In the genomic region with DNA sequence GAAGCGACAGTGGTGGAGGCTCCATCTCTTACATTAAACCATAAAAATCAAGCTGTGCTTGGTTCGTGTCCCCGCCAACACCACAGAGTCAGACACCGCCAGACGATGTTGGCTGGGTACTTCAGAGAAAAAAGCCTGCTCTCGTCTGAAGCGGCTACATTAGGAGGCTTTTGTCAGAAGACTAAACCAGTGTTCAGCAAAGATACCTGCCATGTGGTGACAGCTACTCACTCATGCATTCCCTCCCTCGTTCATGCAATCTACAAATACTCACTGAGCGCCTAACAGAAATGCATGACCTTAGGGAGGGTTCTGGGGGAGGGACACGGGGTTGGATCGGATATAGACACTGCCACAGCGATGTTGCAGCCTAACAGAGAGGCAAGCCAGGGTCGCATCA, we compare ENCODE assay signal across 1 cellular context.
A peak's percentile ranks its signal among the peaks of the same experiment; 100 is the strongest.
TF ChIP-seq lines count a peak whose summit lies in the region.

No MANE protein-coding gene starts in this region.

TF ChIP-seq in K562, 482 proteins besides CTCF, POLR2A, EP300 and RAD21 (continued from another document and continues in another):
- TF ChIP-seq RFX7 (CRISPR knock-in tag; IDR thresholded peaks at IDR 0.05), result no peak
- no peak for TF ChIP-seq SRSF7 (optimal IDR thresholded peaks at IDR 0.05; ENCODE audit: low read depth, low read length)
- TF ChIP-seq CREM (IDR thresholded peaks at IDR 0.05; ENCODE audit: low read depth), result peak; percentile 6; the same call in 1 of the 2 replicates
- TF ChIP-seq, protein P1, sequence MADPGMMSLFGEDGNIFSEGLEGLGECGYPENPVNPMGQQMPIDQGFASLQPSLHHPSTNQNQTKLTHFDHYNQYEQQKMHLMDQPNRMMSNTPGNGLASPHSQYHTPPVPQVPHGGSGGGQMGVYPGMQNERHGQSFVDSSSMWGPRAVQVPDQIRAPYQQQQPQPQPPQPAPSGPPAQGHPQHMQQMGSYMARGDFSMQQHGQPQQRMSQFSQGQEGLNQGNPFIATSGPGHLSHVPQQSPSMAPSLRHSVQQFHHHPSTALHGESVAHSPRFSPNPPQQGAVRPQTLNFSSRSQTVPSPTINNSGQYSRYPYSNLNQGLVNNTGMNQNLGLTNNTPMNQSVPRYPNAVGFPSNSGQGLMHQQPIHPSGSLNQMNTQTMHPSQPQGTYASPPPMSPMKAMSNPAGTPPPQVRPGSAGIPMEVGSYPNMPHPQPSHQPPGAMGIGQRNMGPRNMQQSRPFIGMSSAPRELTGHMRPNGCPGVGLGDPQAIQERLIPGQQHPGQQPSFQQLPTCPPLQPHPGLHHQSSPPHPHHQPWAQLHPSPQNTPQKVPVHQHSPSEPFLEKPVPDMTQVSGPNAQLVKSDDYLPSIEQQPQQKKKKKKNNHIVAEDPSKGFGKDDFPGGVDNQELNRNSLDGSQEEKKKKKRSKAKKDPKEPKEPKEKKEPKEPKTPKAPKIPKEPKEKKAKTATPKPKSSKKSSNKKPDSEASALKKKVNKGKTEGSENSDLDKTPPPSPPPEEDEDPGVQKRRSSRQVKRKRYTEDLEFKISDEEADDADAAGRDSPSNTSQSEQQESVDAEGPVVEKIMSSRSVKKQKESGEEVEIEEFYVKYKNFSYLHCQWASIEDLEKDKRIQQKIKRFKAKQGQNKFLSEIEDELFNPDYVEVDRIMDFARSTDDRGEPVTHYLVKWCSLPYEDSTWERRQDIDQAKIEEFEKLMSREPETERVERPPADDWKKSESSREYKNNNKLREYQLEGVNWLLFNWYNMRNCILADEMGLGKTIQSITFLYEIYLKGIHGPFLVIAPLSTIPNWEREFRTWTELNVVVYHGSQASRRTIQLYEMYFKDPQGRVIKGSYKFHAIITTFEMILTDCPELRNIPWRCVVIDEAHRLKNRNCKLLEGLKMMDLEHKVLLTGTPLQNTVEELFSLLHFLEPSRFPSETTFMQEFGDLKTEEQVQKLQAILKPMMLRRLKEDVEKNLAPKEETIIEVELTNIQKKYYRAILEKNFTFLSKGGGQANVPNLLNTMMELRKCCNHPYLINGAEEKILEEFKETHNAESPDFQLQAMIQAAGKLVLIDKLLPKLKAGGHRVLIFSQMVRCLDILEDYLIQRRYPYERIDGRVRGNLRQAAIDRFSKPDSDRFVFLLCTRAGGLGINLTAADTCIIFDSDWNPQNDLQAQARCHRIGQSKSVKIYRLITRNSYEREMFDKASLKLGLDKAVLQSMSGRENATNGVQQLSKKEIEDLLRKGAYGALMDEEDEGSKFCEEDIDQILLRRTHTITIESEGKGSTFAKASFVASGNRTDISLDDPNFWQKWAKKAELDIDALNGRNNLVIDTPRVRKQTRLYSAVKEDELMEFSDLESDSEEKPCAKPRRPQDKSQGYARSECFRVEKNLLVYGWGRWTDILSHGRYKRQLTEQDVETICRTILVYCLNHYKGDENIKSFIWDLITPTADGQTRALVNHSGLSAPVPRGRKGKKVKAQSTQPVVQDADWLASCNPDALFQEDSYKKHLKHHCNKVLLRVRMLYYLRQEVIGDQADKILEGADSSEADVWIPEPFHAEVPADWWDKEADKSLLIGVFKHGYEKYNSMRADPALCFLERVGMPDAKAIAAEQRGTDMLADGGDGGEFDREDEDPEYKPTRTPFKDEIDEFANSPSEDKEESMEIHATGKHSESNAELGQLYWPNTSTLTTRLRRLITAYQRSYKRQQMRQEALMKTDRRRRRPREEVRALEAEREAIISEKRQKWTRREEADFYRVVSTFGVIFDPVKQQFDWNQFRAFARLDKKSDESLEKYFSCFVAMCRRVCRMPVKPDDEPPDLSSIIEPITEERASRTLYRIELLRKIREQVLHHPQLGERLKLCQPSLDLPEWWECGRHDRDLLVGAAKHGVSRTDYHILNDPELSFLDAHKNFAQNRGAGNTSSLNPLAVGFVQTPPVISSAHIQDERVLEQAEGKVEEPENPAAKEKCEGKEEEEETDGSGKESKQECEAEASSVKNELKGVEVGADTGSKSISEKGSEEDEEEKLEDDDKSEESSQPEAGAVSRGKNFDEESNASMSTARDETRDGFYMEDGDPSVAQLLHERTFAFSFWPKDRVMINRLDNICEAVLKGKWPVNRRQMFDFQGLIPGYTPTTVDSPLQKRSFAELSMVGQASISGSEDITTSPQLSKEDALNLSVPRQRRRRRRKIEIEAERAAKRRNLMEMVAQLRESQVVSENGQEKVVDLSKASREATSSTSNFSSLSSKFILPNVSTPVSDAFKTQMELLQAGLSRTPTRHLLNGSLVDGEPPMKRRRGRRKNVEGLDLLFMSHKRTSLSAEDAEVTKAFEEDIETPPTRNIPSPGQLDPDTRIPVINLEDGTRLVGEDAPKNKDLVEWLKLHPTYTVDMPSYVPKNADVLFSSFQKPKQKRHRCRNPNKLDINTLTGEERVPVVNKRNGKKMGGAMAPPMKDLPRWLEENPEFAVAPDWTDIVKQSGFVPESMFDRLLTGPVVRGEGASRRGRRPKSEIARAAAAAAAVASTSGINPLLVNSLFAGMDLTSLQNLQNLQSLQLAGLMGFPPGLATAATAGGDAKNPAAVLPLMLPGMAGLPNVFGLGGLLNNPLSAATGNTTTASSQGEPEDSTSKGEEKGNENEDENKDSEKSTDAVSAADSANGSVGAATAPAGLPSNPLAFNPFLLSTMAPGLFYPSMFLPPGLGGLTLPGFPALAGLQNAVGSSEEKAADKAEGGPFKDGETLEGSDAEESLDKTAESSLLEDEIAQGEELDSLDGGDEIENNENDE (IDR thresholded peaks at IDR 0.05; ENCODE audit: low read depth, low read length), result no peak
- TF ChIP-seq, protein P2, sequence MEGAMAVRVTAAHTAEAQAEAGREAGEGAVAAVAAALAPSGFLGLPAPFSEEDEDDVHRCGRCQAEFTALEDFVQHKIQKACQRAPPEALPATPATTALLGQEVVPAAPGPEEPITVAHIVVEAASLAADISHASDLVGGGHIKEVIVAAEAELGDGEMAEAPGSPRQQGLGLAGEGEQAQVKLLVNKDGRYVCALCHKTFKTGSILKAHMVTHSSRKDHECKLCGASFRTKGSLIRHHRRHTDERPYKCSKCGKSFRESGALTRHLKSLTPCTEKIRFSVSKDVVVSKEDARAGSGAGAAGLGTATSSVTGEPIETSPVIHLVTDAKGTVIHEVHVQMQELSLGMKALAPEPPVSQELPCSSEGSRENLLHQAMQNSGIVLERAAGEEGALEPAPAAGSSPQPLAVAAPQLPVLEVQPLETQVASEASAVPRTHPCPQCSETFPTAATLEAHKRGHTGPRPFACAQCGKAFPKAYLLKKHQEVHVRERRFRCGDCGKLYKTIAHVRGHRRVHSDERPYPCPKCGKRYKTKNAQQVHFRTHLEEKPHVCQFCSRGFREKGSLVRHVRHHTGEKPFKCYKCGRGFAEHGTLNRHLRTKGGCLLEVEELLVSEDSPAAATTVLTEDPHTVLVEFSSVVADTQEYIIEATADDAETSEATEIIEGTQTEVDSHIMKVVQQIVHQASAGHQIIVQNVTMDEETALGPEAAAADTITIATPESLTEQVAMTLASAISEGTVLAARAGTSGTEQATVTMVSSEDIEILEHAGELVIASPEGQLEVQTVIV (CRISPR knock-in tag; IDR thresholded peaks at IDR 0.05; ENCODE audit: borderline replicate concordance), result no peak
- TF ChIP-seq, protein P3, sequence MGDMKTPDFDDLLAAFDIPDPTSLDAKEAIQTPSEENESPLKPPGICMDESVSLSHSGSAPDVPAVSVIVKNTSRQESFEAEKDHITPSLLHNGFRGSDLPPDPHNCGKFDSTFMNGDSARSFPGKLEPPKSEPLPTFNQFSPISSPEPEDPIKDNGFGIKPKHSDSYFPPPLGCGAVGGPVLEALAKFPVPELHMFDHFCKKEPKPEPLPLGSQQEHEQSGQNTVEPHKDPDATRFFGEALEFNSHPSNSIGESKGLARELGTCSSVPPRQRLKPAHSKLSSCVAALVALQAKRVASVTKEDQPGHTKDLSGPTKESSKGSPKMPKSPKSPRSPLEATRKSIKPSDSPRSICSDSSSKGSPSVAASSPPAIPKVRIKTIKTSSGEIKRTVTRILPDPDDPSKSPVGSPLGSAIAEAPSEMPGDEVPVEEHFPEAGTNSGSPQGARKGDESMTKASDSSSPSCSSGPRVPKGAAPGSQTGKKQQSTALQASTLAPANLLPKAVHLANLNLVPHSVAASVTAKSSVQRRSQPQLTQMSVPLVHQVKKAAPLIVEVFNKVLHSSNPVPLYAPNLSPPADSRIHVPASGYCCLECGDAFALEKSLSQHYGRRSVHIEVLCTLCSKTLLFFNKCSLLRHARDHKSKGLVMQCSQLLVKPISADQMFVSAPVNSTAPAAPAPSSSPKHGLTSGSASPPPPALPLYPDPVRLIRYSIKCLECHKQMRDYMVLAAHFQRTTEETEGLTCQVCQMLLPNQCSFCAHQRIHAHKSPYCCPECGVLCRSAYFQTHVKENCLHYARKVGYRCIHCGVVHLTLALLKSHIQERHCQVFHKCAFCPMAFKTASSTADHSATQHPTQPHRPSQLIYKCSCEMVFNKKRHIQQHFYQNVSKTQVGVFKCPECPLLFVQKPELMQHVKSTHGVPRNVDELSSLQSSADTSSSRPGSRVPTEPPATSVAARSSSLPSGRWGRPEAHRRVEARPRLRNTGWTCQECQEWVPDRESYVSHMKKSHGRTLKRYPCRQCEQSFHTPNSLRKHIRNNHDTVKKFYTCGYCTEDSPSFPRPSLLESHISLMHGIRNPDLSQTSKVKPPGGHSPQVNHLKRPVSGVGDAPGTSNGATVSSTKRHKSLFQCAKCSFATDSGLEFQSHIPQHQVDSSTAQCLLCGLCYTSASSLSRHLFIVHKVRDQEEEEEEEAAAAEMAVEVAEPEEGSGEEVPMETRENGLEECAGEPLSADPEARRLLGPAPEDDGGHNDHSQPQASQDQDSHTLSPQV (IDR thresholded peaks at IDR 0.05), result 0 out of 2 replicates have a peak, but pooled peaks have one; percentile 19
- TF ChIP-seq HNRNPUL1 (IDR thresholded peaks at IDR 0.05; ENCODE audit: low read length), result no peak
- TF ChIP-seq KAT8 (IDR thresholded peaks at IDR 0.05; ENCODE audit: low read depth), result no peak
- TF ChIP-seq, protein P4, sequence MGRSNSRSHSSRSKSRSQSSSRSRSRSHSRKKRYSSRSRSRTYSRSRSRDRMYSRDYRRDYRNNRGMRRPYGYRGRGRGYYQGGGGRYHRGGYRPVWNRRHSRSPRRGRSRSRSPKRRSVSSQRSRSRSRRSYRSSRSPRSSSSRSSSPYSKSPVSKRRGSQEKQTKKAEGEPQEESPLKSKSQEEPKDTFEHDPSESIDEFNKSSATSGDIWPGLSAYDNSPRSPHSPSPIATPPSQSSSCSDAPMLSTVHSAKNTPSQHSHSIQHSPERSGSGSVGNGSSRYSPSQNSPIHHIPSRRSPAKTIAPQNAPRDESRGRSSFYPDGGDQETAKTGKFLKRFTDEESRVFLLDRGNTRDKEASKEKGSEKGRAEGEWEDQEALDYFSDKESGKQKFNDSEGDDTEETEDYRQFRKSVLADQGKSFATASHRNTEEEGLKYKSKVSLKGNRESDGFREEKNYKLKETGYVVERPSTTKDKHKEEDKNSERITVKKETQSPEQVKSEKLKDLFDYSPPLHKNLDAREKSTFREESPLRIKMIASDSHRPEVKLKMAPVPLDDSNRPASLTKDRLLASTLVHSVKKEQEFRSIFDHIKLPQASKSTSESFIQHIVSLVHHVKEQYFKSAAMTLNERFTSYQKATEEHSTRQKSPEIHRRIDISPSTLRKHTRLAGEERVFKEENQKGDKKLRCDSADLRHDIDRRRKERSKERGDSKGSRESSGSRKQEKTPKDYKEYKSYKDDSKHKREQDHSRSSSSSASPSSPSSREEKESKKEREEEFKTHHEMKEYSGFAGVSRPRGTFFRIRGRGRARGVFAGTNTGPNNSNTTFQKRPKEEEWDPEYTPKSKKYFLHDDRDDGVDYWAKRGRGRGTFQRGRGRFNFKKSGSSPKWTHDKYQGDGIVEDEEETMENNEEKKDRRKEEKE (IDR thresholded peaks at IDR 0.05; ENCODE audit: borderline replicate concordance in 1 of 2, control insufficient read depth in 1 of 2, low read depth in 2 of 2, low read length in 1 of 2), result no peak
- TF ChIP-seq ARHGAP35 (IDR thresholded peaks at IDR 0.05; ENCODE audit: partially characterized antibody), result no peak
- no peak for TF ChIP-seq SMARCA5 (IDR thresholded peaks at IDR 0.05)
- TF ChIP-seq MEIS2 (IDR thresholded peaks at IDR 0.05; ENCODE audit: partially characterized antibody), result peak; percentile 81
- no peak for TF ChIP-seq SRSF3 (IDR thresholded peaks at IDR 0.05; ENCODE audit: insufficient read depth, low read length)
- TF ChIP-seq ARID1B (IDR thresholded peaks at IDR 0.05), result peak; percentile 58
- TF ChIP-seq E2F3 (CRISPR knock-in tag; IDR thresholded peaks at IDR 0.05), result no peak
- TF ChIP-seq STAG1 (CRISPR knock-in tag; IDR thresholded peaks at IDR 0.05; ENCODE audit: borderline replicate concordance), result no peak
- no peak for TF ChIP-seq SMC3 (conservative IDR thresholded peaks at IDR 0.05; ENCODE audit: insufficient read depth, low read depth, low read length)
- no peak for TF ChIP-seq GABPB1 (CRISPR knock-in tag; IDR thresholded peaks at IDR 0.05)
- TF ChIP-seq CHD2 (IDR thresholded peaks at IDR 0.05; ENCODE audit: low read depth, low read length), result no peak
- TF ChIP-seq ZSCAN32 (CRISPR knock-in tag; IDR thresholded peaks at IDR 0.05), result no peak
- peak; percentile 62; the same call in 1 of the 2 replicates for TF ChIP-seq TEAD4 (IDR thresholded peaks at IDR 0.05; ENCODE audit: low read length)
- no peak for TF ChIP-seq TEAD4 (CRISPR knock-in tag; IDR thresholded peaks at IDR 0.05; ENCODE audit: borderline replicate concordance)
- TF ChIP-seq BRD4 (IDR thresholded peaks at IDR 0.05), result no peak
- no peak for TF ChIP-seq ZBTB7A (IDR thresholded peaks at IDR 0.05; ENCODE audit: borderline replicate concordance, control insufficient read depth, low read depth, low read length)
- no peak for TF ChIP-seq ETV5 (CRISPR knock-in tag; IDR thresholded peaks at IDR 0.05; ENCODE audit: low read depth)
- no peak for TF ChIP-seq TBP (optimal IDR thresholded peaks at IDR 0.05; ENCODE audit: low read depth, low read length)
- no peak for TF ChIP-seq ZNF143 (CRISPR knock-in tag; IDR thresholded peaks at IDR 0.05)
- TF ChIP-seq POLR3G (IDR thresholded peaks at IDR 0.05; ENCODE audit: extremely low read depth, insufficient read length, insufficient replicate concordance), result no peak
- 0 out of 2 replicates have a peak, but pooled peaks have one; percentile 35 for TF ChIP-seq SMAD4 (CRISPR knock-in tag; conservative IDR thresholded peaks at IDR 0.05)
- TF ChIP-seq, protein P5, sequence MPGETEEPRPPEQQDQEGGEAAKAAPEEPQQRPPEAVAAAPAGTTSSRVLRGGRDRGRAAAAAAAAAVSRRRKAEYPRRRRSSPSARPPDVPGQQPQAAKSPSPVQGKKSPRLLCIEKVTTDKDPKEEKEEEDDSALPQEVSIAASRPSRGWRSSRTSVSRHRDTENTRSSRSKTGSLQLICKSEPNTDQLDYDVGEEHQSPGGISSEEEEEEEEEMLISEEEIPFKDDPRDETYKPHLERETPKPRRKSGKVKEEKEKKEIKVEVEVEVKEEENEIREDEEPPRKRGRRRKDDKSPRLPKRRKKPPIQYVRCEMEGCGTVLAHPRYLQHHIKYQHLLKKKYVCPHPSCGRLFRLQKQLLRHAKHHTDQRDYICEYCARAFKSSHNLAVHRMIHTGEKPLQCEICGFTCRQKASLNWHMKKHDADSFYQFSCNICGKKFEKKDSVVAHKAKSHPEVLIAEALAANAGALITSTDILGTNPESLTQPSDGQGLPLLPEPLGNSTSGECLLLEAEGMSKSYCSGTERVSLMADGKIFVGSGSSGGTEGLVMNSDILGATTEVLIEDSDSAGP (CRISPR knock-in tag; IDR thresholded peaks at IDR 0.05), result no peak
- peak; percentile 56 for TF ChIP-seq CBFA2T3 (IDR thresholded peaks at IDR 0.05)
- TF ChIP-seq ZNF384 (IDR thresholded peaks at IDR 0.05; ENCODE audit: low read depth, low read length), result no peak
